ENCODE assay signal across 28 cellular contexts in genomic region chr1:244802556-244803239, GRCh38.
"Had no signal": no experiment of that assay in that cellular context is flagged by ENCODE, and none has a peak within 500 bp of the region (broad histone marks: within the 10 kb centered on the region; RNA-seq: fewer than 3 reads in every experiment).

No MANE protein-coding gene starts in this region.

- H3K36me3 Mint-ChIP-seq: activated naive CD4-positive, alpha-beta T cell treated with anti-CD3 and anti-CD28 coated beads, Interleukin-2, amount 50 U/mL, for 72 hours; immature natural killer cell; naive thymus-derived CD8-positive, alpha-beta T cell; stimulated activated effector memory CD8-positive, alpha-beta T cell treated with anti-CD3 and anti-CD28 coated beads, Interleukin-12 subunit alpha, Interleukin-12 subunit beta, amount 100 ng/mL, for 72 hours had no signal

- H3K4me3 Mint-ChIP-seq: activated T-cell treated with anti-CD3 and anti-CD28 coated beads, Interleukin-2, amount 50 U/mL, for 24 hours; immature natural killer cell; naive thymus-derived CD8-positive, alpha-beta T cell; stimulated activated effector memory CD8-positive, alpha-beta T cell treated with anti-CD3 and anti-CD28 coated beads, Interleukin-12 subunit alpha, Interleukin-12 subunit beta, amount 100 ng/mL, for 72 hours had no signal

- H3K27me3 ChIP-seq: breast epithelium, esophagus muscularis mucosa, foreskin keratinocyte, heart left ventricle, ovary, stomach, thyroid gland, upper lobe of left lung had no signal

- H3K27ac Mint-ChIP-seq: activated T-cell treated with anti-CD3 and anti-CD28 coated beads, Interleukin-2, amount 50 U/mL, for 24 hours; immature natural killer cell; stimulated activated effector memory CD8-positive, alpha-beta T cell treated with anti-CD3 and anti-CD28 coated beads, Interleukin-12 subunit alpha, Interleukin-12 subunit beta, amount 100 ng/mL, for 72 hours had no signal

- H3K9me3 Mint-ChIP-seq: activated naive CD4-positive, alpha-beta T cell treated with anti-CD3 and anti-CD28 coated beads, Interleukin-2, amount 50 U/mL, for 72 hours; activated T-cell treated with anti-CD3 and anti-CD28 coated beads, Interleukin-2, amount 50 U/mL, for 24 hours; naive thymus-derived CD8-positive, alpha-beta T cell; stimulated activated effector memory CD8-positive, alpha-beta T cell treated with anti-CD3 and anti-CD28 coated beads, Interleukin-12 subunit alpha, Interleukin-12 subunit beta, amount 100 ng/mL, for 72 hours had no signal

- H3K27ac ChIP-seq: breast epithelium, esophagus muscularis mucosa, foreskin keratinocyte, heart left ventricle, ovary, prostate gland, skin epidermis, stomach, thyroid gland, upper lobe of left lung had no signal

- H3K4me1 ChIP-seq: breast epithelium, esophagus muscularis mucosa, foreskin keratinocyte, prostate gland, thyroid gland had no signal

- H3K27me3 Mint-ChIP-seq: activated T-cell treated with anti-CD3 and anti-CD28 coated beads, Interleukin-2, amount 50 U/mL, for 24 hours had no signal

- FAIRE-seq: kidney had no signal

- DNase-seq: activated CD4-positive, alpha-beta T cell treated with anti-CD3 and anti-CD28 coated beads for 4 hours; activated CD4-positive, alpha-beta T cell treated with anti-CD3 and anti-CD28 coated beads, Interleukin-2, amount 50 U/mL, for 48 hours; activated CD8-positive, alpha-beta memory T cell treated with anti-CD3 and anti-CD28 coated beads, Interleukin-2, amount 50 U/mL, for 4 hours; activated gamma-delta T cell treated with Interleukin-2 at 50 U/mL for 16 hours; activated T-cell treated with anti-CD3 and anti-CD28 coated beads, Interleukin-2, amount 50 U/mL, for 24 hours; central memory CD4-positive, alpha-beta T cell; foreskin keratinocyte; heart left ventricle; hypothalamus; immature natural killer cell; kidney; left colon; midbrain; naive thymus-derived CD8-positive, alpha-beta T cell; ovary; retina; stimulated activated CD4-positive, alpha-beta T cell treated with anti-CD3 and anti-CD28 coated beads, Interleukin-4, amount 100 ng/mL, for 24 hours; T-helper 1 cell; thyroid gland had no signal

- H3K36me3 ChIP-seq: breast epithelium, esophagus muscularis mucosa, heart left ventricle, ovary, prostate gland, stomach, thyroid gland, upper lobe of left lung had no signal

- H3K4me3 ChIP-seq: breast epithelium, esophagus muscularis mucosa, heart left ventricle, ovary, prostate gland, skin epidermis, stomach, thyroid gland, upper lobe of left lung had no signal

- H3K9me3 ChIP-seq: breast epithelium, esophagus muscularis mucosa, heart left ventricle, prostate gland, stomach, thyroid gland, upper lobe of left lung had no signal

- ATAC-seq: activated naive CD4-positive, alpha-beta T cell treated with anti-CD3 and anti-CD28 coated beads, Interleukin-2, amount 50 U/mL, for 72 hours; foreskin keratinocyte; naive thymus-derived CD8-positive, alpha-beta T cell; sciatic nerve; stimulated activated effector memory CD8-positive, alpha-beta T cell treated with anti-CD3 and anti-CD28 coated beads, Interleukin-12 subunit alpha, Interleukin-12 subunit beta, amount 100 ng/mL, for 72 hours had no signal
